ENCODE assay signal across 2 cellular contexts in the genomic region with DNA sequence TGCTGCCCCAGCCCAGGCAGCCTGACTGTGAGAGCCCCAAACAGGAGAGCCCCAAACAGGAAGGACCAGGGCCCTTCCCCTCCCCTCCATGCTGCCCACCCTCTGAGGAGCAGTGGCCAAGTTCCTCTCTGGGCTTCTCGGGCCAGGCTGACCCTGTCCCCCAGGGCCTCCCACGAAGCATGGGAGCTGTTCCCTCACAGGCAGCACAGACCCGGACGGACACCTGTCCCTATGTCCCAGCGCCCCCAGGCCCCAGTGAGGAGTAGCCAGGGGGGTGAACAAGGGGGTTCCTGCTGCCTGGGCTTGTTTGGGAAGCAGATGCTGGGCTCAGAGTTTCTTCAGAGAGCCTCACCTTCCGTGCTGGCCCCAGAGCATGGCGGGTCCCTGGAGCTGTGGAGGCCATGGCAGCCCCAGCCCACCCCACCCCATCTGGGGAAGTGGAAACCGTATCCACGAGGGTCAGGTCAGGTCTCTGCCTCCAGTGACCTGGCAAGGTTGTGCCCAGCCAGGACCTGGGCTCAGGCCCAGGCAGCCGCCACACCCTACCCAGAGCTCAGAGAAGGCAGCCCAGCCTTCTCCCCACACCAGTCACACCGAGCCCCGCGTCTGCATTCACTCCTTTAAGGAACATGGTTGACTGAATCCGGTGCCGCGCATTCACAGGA. TPM values are rescaled to one million over a fixed set of nuclear protein-coding genes. Genes with fewer than 3 reads are reported as not detected.
"Had no signal": no experiment of that assay in that cellular context is flagged by ENCODE, and none has a peak within 500 bp of the region (broad histone marks: within the 10 kb centered on the region; RNA-seq: fewer than 3 reads in every experiment).

No MANE protein-coding gene starts in this region.

RNA-seq across cellular contexts. Expression of a gene that starts 40.3 kb away (rescaled TPM):
- total RNA-seq: HepG2 had no signal
- polyA plus RNA-seq: adipose tissue, HepG2 had no signal
